Comparison of ENCODE assay signal across 17 cellular contexts in the genomic region with DNA sequence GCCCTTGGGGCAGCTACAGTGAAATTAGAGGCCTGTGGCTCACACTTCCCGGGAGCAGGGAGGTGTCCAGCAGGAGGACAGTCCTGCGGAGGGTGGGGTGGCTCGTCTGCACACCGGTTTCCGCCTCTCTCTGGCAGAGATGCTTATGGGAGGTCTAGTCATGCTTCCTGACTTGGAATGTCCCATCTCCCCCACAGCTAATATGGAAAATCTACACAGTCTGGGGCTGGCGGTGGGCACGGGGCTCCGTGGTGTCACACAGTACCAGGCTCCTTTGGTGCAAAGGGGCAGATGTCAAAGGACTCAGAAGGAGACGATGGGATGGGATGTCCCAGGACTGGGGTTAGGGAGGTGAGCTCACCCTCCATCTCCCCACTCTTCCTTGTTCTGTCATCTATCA. TPM values are rescaled to one million over a fixed set of nuclear protein-coding genes. Genes with fewer than 3 reads are reported as not detected.
"Had no signal": no experiment of that assay in that cellular context is flagged by ENCODE, and none has a peak within 500 bp of the region (broad histone marks: within the 10 kb centered on the region; RNA-seq: fewer than 3 reads in every experiment).

No MANE protein-coding gene starts in this region.

- H3K36me3 ChIP-seq: ascending aorta, gastrocnemius medialis, tibial artery, vagina had no signal

- H3K4me1 ChIP-seq: ascending aorta, gastrocnemius medialis, tibial artery, vagina had no signal

- H3K4me3 ChIP-seq: ascending aorta, gastrocnemius medialis, tibial artery, vagina had no signal

- H3K27ac ChIP-seq: ascending aorta, gastrocnemius medialis, tibial artery, vagina had no signal

- ATAC-seq: activated CD8-positive, alpha-beta T cell treated with anti-CD3 and anti-CD28 coated beads, Interleukin-2, amount 10 ng/mL, durations not matched to agents 7 days and 5 days; activated naive CD8-positive, alpha-beta T cell treated with anti-CD3 and anti-CD28 coated beads, Interleukin-2, amount 50 U/mL, for 24 hours; esophagus mucosa; gastrocnemius medialis; stimulated activated effector memory CD8-positive, alpha-beta T cell treated with anti-CD3 and anti-CD28 coated beads, Interleukin-12 subunit alpha, Interleukin-12 subunit beta, amount 100 ng/mL, for 72 hours had no signal

- H3K27me3 ChIP-seq: ascending aorta, gastrocnemius medialis, vagina had no signal

- H3K9me3 ChIP-seq: ascending aorta, gastrocnemius medialis, tibial artery, vagina had no signal

- DNase-seq: activated CD4-positive, alpha-beta T cell treated with anti-CD3 and anti-CD28 coated beads, Interleukin-2, amount 10 ng/mL, durations not matched to agents 24 days and 14 days; activated CD8-positive, alpha-beta T cell treated with anti-CD3 and anti-CD28 coated beads, Interleukin-2, amount 10 ng/mL, durations not matched to agents 7 days and 5 days; activated naive CD4-positive, alpha-beta T cell treated with Interleukin-2 at 50 U/mL for 16 hours; activated naive CD8-positive, alpha-beta T cell treated with anti-CD3 and anti-CD28 coated beads, Interleukin-2, amount 50 U/mL, for 24 hours; activated T-cell treated with anti-CD3 and anti-CD28 coated beads, Interleukin-2, amount 50 U/mL, for 24 hours; effector CD8-positive, alpha-beta T cell; gastrocnemius medialis; immature natural killer cell; occipital lobe; retina; small intestine; stimulated activated CD4-positive, alpha-beta T cell treated with anti-CD3 and anti-CD28 coated beads, Interleukin-4, amount 100 ng/mL, for 24 hours had no signal

RNA-seq across cellular contexts. Expression of gene DOC2B, which starts 44.1 kb away (rescaled TPM):
- total RNA-seq: activated CD8-positive, alpha-beta T cell treated with anti-CD3 and anti-CD28 coated beads, Interleukin-2, amount 10 ng/mL, durations not matched to agents 7 days and 5 days had no signal
